8 cellular contexts compared by ENCODE assay signal in the genomic region with DNA sequence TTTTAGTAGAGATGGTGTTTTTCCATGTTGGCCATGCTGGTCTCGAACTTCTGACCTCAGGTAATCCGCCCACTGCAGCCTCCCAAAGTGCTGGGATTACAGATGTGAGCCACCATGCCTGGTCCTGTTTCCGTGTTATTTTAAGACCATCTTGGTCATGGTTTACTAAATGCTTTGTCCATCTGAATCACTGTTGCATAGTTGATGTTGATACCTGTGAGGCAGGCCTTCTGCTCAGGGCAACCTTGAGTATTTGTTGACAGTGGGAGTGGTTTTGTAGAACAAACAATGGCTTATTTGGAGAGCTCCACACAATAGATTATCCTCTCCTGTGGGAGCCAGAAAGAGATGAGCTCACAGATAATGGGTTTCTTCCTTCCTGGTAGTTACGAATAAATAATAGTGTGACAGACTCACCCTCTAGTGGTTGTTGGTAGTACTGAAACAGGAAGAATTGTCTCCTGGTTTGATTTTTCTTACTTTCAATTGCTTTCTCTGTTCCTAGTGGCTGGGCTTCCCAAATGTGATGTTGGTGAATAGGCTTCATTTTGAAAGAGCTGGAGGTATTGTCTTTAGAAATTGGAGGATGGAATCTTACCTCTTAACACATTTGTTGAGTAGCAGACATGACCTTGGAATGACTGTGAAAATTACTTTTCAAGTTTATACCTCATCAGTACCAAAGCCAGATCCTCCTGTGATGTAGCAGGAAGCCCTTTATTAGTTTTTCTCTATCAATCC. TPM values are rescaled to one million over a fixed set of nuclear protein-coding genes. Genes with fewer than 3 reads are reported as not detected.
DNase-seq lines count a peak whose midpoint lies in the region; ATAC-seq and TF ChIP-seq lines count a peak whose summit lies in the region.

No MANE protein-coding gene starts in this region.

- no peak overlapping the region for H2AFZ ChIP-seq in parathyroid adenoma

- no peaks in the 10 kb centered on the region for H3K36me3 ChIP-seq in parathyroid adenoma (ENCODE audit: control insufficient read depth, insufficient read depth, low read length)

- no peaks in the 10 kb centered on the region for H3K9me3 Mint-ChIP-seq in activated naive CD4-positive, alpha-beta T cell treated with anti-CD3 and anti-CD28 coated beads, Interleukin-2, amount 50 U/mL, for 72 hours

- H3K4me2 ChIP-seq in parathyroid adenoma (ENCODE audit: low read length) = peak overlapping the region; percentile 27

- H3K9me3 ChIP-seq in parathyroid adenoma (ENCODE audit: control insufficient read depth, low read length) = no peaks in the 10 kb centered on the region

- ATAC-seq in GM19397 (IDR thresholded peaks at IDR 0.05; ENCODE audit: unreplicated experiment) (peak; percentile 73), HG03442 (IDR thresholded peaks at IDR 0.05; ENCODE audit: unreplicated experiment) (peak; percentile 83)
- ATAC-seq in activated naive CD4-positive, alpha-beta T cell treated with anti-CD3 and anti-CD28 coated beads, Interleukin-2, amount 50 U/mL, for 72 hours = peak; percentile 86 to 91

- peak; percentile 74 for TF ChIP-seq CTCF in parathyroid adenoma (IDR thresholded peaks at IDR 0.05)

- H3K79me2 ChIP-seq in parathyroid adenoma = peaks cover 9% of the 10 kb centered on the region

- H3K27ac ChIP-seq in parathyroid adenoma = peak overlapping the region; percentile 65

- DNase-seq in DMS79 (lab: John Stamatoyannopoulos, UW) = peak; percentile 82
- DNase-seq in NCI-H460 (ENCODE audit: extremely low read depth, low read depth) = peak; percentile 59
- DNase-seq in activated naive CD4-positive, alpha-beta T cell treated with anti-CD3 and anti-CD28 coated beads, Interleukin-2, amount 50 U/mL, for 72 hours (ENCODE audit: low spot score in 2 of 2) = peak in 1 of 2 donors; percentile 31
- DNase-seq in germinal center (ENCODE audit: low spot score) = peak; percentile 70
- DNase-seq in ecto neural progenitor cell (ENCODE audit: low spot score) = no peak

- H3K27ac Mint-ChIP-seq in activated naive CD4-positive, alpha-beta T cell treated with anti-CD3 and anti-CD28 coated beads, Interleukin-2, amount 50 U/mL, for 72 hours = peak overlapping the region in 1 of 2 donors; percentile 78

- H3K9ac ChIP-seq in parathyroid adenoma = no peak overlapping the region

- H3K27me3 ChIP-seq in parathyroid adenoma (ENCODE audit: control insufficient read depth, insufficient read depth, low read length) = no peaks in the 10 kb centered on the region

- H3K4me1 ChIP-seq in parathyroid adenoma = peaks cover 12% of the 10 kb centered on the region

- H3K36me3 Mint-ChIP-seq in activated naive CD4-positive, alpha-beta T cell treated with anti-CD3 and anti-CD28 coated beads, Interleukin-2, amount 50 U/mL, for 72 hours = no peaks in the 10 kb centered on the region

- H3K4me3 ChIP-seq in parathyroid adenoma (ENCODE audit: low read depth, low read length) = no peak overlapping the region

RNA-seq across cellular contexts. Expression of a gene that starts 39.0 kb away (rescaled TPM):
- 42.3 and 50.0 TPM in 2 replicates for total RNA-seq in NCI-H460 (2014; rRNA removed; shearing (Covaris generic))
- polyA plus RNA-seq in NCI-H460 (2014; cell fraction: nucleus; rRNA removed) = 33.3 and 36.7 TPM in 2 replicates
- 10 to 100 TPM; 10.4 to 19.7 TPM for total RNA-seq in activated naive CD4-positive, alpha-beta T cell treated with anti-CD3 and anti-CD28 coated beads, Interleukin-2, amount 50 U/mL, for 72 hours

RNA-seq across cellular contexts. Expression of a gene that starts 49.0 kb away (rescaled TPM):
- not detected in 2 replicates for total RNA-seq in NCI-H460 (2014; rRNA removed; shearing (Covaris generic))
- not detected in 2 replicates for polyA plus RNA-seq in NCI-H460 (2014; cell fraction: nucleus; rRNA removed)
- total RNA-seq in activated naive CD4-positive, alpha-beta T cell treated with anti-CD3 and anti-CD28 coated beads, Interleukin-2, amount 50 U/mL, for 72 hours = not detected

RNA-seq across cellular contexts. Expression of a gene that starts 59.3 kb away (rescaled TPM):
- 85.9 and 104 TPM in 2 replicates for total RNA-seq in NCI-H460 (2014; rRNA removed; shearing (Covaris generic))
- polyA plus RNA-seq in NCI-H460 (2014; cell fraction: nucleus; rRNA removed) = 177 and 182 TPM in 2 replicates
- total RNA-seq in activated naive CD4-positive, alpha-beta T cell treated with anti-CD3 and anti-CD28 coated beads, Interleukin-2, amount 50 U/mL, for 72 hours = 100 to 1,000 TPM; 156 to 237 TPM
